In the genomic region with DNA sequence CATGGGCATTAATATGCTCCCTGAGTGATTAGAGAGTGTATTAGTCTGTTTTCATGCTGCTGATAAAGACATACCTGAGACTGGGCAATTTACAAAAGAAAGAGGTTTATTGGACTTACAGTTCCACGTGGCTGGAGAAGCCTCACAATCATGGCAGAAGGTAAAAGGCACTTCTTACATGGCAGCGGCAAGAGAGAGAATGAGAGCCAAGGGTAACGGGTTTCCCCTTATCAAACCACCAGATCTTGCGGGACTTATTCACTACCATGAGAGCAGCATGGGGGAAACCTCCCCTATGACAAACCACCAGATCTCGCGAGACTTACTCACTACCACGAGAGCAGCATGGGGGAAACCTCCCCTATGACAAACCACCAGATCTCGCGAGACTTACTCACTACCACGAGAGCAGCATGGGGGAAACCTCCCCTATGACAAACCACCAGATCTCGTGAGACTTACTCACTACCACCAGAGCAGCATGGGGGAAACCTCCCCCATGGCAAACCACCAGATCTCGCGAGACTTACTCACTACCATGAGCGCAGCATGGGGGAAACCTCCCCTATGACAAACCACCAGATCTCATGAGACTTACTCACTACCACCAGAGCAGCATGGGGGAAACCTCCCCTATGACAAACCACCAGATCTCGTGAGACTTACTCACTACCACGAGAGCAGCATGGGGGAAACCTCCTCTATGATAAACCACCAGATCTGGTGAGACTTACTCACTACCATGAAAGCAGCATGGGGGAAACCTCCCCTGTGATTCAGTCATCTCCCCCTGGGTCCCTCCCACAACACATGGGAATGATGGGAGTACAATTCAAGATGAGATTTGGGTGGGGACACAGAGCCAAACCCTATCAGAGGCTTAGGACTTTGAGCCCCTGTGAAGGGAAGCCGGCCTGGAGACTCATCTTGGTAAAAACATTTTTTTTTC, we compare ENCODE assay signal across 8 cellular contexts. TPM values are rescaled to one million over a fixed set of nuclear protein-coding genes. Genes with fewer than 3 reads are reported as not detected.
DNase-seq lines count a peak whose midpoint lies in the region; ATAC-seq and TF ChIP-seq lines count a peak whose summit lies in the region.
"Not testable (repeated sequence)": the region's sequence is repeated elsewhere in the genome, so short reads cannot be mapped to it uniquely, and the experiment has no call there.
"Had no signal": no experiment of that assay in that cellular context is flagged by ENCODE, and none has a peak within 500 bp of the region (broad histone marks: within the 10 kb centered on the region; RNA-seq: fewer than 3 reads in every experiment).

No MANE protein-coding gene starts in this region.

- intact Hi-C loops in sciatic nerve (cut with DNase I): not testable (repeated sequence)

- not testable (repeated sequence) for H3K4me3 Mint-ChIP-seq in activated T-cell treated with anti-CD3 and anti-CD28 coated beads, Interleukin-2, amount 50 U/mL, for 4 hours; activated naive CD8-positive, alpha-beta T cell treated with anti-CD3 and anti-CD28 coated beads for 36 hours

- H3K27ac Mint-ChIP-seq in activated naive CD8-positive, alpha-beta T cell treated with anti-CD3 and anti-CD28 coated beads for 36 hours: not testable (repeated sequence)

- H3K4me1 Mint-ChIP-seq in activated T-cell treated with anti-CD3 and anti-CD28 coated beads, Interleukin-2, amount 50 U/mL, for 4 hours (ENCODE audit: low read depth); activated naive CD8-positive, alpha-beta T cell treated with anti-CD3 and anti-CD28 coated beads for 36 hours: not testable (repeated sequence)

- peak; percentile 12 for DNase-seq in GM12865 (ENCODE audit: low read depth)
- DNase-seq in MV-4-11 (lab: John Stamatoyannopoulos, UW): peak; percentile 12
- DNase-seq in SW480 (ENCODE audit: low spot score): peak; percentile 18
- DNase-seq in activated T-cell treated with anti-CD3 and anti-CD28 coated beads, Interleukin-2, amount 50 U/mL, for 4 hours: not testable (repeated sequence)
- peak; percentile 2 for DNase-seq in activated naive CD8-positive, alpha-beta T cell treated with anti-CD3 and anti-CD28 coated beads for 36 hours
- DNase-seq in fibroblast of mammary gland (ENCODE audit: low read depth): peak; percentile 1
- DNase-seq in sciatic nerve (ENCODE audit: low spot score): peak; percentile 10

- not testable (repeated sequence) for TF ChIP-seq CTCF in GM12865 (IDR thresholded peaks at IDR 0.05; ENCODE audit: insufficient read depth, low read depth, low read length, missing control alignments); fibroblast of mammary gland (conservative IDR thresholded peaks at IDR 0.05; ENCODE audit: control insufficient read depth, insufficient read depth, low read depth, low read length)

- peak; percentile 30 to 46 for ATAC-seq in activated T-cell treated with anti-CD3 and anti-CD28 coated beads, Interleukin-2, amount 50 U/mL, for 4 hours
- ATAC-seq in sciatic nerve: not testable (repeated sequence)

- H3K27me3 Mint-ChIP-seq in activated T-cell treated with anti-CD3 and anti-CD28 coated beads, Interleukin-2, amount 50 U/mL, for 4 hours (ENCODE audit: low read depth); activated naive CD8-positive, alpha-beta T cell treated with anti-CD3 and anti-CD28 coated beads for 36 hours: not testable (repeated sequence)

- not testable (repeated sequence) for H3K4me3 ChIP-seq in GM12865 (ENCODE audit: low read depth, low read length); fibroblast of mammary gland (ENCODE audit: control insufficient read depth, low read depth, low read length)

- H3K36me3 Mint-ChIP-seq in activated T-cell treated with anti-CD3 and anti-CD28 coated beads, Interleukin-2, amount 50 U/mL, for 4 hours (ENCODE audit: insufficient read depth); activated naive CD8-positive, alpha-beta T cell treated with anti-CD3 and anti-CD28 coated beads for 36 hours: not testable (repeated sequence)

- not testable (repeated sequence) for H3K9me3 Mint-ChIP-seq in activated T-cell treated with anti-CD3 and anti-CD28 coated beads, Interleukin-2, amount 50 U/mL, for 4 hours; activated naive CD8-positive, alpha-beta T cell treated with anti-CD3 and anti-CD28 coated beads for 36 hours

RNA-seq across cellular contexts. Expression of a gene that starts 32.4 kb away (rescaled TPM):
- total RNA-seq in activated T-cell treated with anti-CD3 and anti-CD28 coated beads, Interleukin-2, amount 50 U/mL, for 4 hours: under 1 TPM; 0.05 to 0.50 (median 0.33) TPM
- total RNA-seq in activated naive CD8-positive, alpha-beta T cell treated with anti-CD3 and anti-CD28 coated beads for 36 hours: under 1 TPM in 1 of 2 experiments, not detected in 1; 0.04 TPM
- total RNA-seq in sciatic nerve: 23.3 TPM
- total RNA-seq: MCF 10A had no signal

Comparison
In these comparisons a context has a peak if more than half of its experiments do, and no peak if none do; other contexts are left out.
1. RNA of a gene that starts 32.4 kb away (total RNA-seq): 23.3 TPM in sciatic nerve (single experiment); 0.05 to 0.50 TPM in activated T-cell treated with anti-CD3 and anti-CD28 coated beads, Interleukin-2, amount 50 U/mL, for 4 hours and 0.04 TPM in activated naive CD8-positive, alpha-beta T cell treated with anti-CD3 and anti-CD28 coated beads for 36 hours; every median in the first group is over 10 times any median in the second.